ENCODE assay signal across 22 cellular contexts in the genomic region with DNA sequence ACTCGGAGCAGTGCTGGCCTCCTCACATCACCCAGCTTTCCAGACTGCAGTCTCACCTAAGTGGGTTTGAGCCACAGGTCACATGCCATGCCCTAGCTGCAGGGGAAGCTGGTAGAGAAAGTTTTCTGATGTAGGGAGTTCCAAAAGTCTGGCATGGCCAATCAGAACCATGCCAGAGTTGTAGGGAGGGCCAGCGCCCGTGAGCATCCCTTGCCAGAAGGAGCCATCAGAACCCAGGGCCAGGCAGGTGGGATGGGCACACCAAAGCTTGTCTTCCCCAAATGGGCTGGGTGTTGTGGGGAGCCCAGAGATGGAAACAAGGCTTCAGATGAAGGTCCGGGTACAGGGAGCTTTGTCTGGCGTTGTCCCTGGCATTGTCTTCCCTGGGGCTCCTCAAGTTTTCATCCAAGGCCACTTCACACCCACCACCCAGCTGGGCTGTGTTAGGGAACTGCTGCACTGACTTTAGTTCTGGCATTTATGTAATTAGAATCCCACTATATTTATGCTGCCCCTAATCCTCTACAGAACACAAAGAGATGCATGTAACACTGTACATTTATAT.
DNase-seq lines count a peak whose midpoint lies in the region; ATAC-seq, FAIRE-seq and TF ChIP-seq lines count a peak whose summit lies in the region.
"Had no signal": no experiment of that assay in that cellular context is flagged by ENCODE, and none has a peak within 500 bp of the region (broad histone marks: within the 10 kb centered on the region; RNA-seq: fewer than 3 reads in every experiment).

No MANE protein-coding gene starts in this region.

- TF ChIP-seq EP300 in GM12878 (IDR thresholded peaks at IDR 0.05; ENCODE audit: borderline replicate concordance in 1 of 2, control insufficient read depth in 1 of 2, low read depth in 2 of 2, low read length in 2 of 2) = no peak

- H3K4me2 ChIP-seq in GM12878 (ENCODE audit: control insufficient read depth, insufficient read depth) (no peak overlapping the region), osteoblast (ENCODE audit: insufficient read depth, low read length) (no peak overlapping the region)
- H3K4me2 ChIP-seq: A549, GM23338 had no signal

- RAD21 ChIA-PET in GM12878 (lab: Charles Lee; ENCODE audit: unreplicated experiment) = no interaction called here

- H3K9me3 ChIP-seq in GM12878 (replicated peaks; ENCODE audit: control insufficient read depth, insufficient read depth, low read length) (no peaks in the 10 kb centered on the region), kidney (ENCODE audit: control insufficient read depth in 1 of 2, low read length in 2 of 2) (no peaks in the 10 kb centered on the region), osteoblast (ENCODE audit: low read depth, low read length) (no peaks in the 10 kb centered on the region), aorta (ENCODE audit: control insufficient read depth, low read length) (no peaks in the 10 kb centered on the region)
- H3K9me3 ChIP-seq: A549 had no signal

- no TSS peak for BruUV-seq in GM12878 (replicated peaks; lab: Mats Ljungman, UMichigan)

- in situ Hi-C loops in GM12878 (cut with MboI) = no loop called here

- POLR2A ChIA-PET in GM12878 (lab: Charles Lee) = no interaction called here

- intact Hi-C loops in GM12878 (cut with micrococcal nuclease; ENCODE audit: unreplicated experiment) (no loop called here), kidney (cut with DNase I) (no loop called here), aorta (cut with DNase I) (no loop called here)

- SMC1A ChIA-PET in GM12878 (lab: Charles Lee; ENCODE audit: uncharacterized antibody, unreplicated experiment) = no interaction called here

- H3K36me3 ChIP-seq in GM12878 (ENCODE audit: control insufficient read depth in 2 of 2, insufficient read depth in 2 of 2, low read length in 1 of 2) (no peaks in the 10 kb centered on the region; a peak in 1 of 4 replicates), kidney (ENCODE audit: control insufficient read depth in 1 of 2, insufficient read depth in 2 of 2, low read length in 2 of 2) (no peaks in the 10 kb centered on the region), osteoblast (ENCODE audit: insufficient read depth, low read length) (no peaks in the 10 kb centered on the region), aorta (ENCODE audit: control insufficient read depth in 1 of 2, insufficient read depth in 2 of 2, low read length in 1 of 2) (no peaks in the 10 kb centered on the region)

- H2AFZ ChIP-seq in GM12878 (ENCODE audit: control insufficient read depth, low read depth, low read length) (no peak overlapping the region), osteoblast (ENCODE audit: low read length) (no peak overlapping the region)
- H2AFZ ChIP-seq: GM23338 had no signal

- no peaks in the 10 kb centered on the region for H3K79me2 ChIP-seq in GM12878 (ENCODE audit: control insufficient read depth, insufficient read depth, low read length)
- H3K79me2 ChIP-seq in osteoblast (ENCODE audit: insufficient read depth, low read length) = no peaks in the 10 kb centered on the region

- no peak for DNase-seq in GM12878 (ENCODE audit: low read depth, low spot score)
- peak; percentile 26 for DNase-seq in kidney
- peak; percentile 73 for DNase-seq in osteoblast (ENCODE audit: insufficient read length, low spot score, missing footprints)
- DNase-seq in aorta = peak; percentile 2 to 36
- DNase-seq in AG08396 (ENCODE audit: low spot score) = no peak
- DNase-seq in NCI-H510A (lab: John Stamatoyannopoulos, UW) = no peak
- DNase-seq: 8988T; ACHN; C1 segment of cervical spinal cord; Calu3; CD4-positive, alpha-beta memory T cell; COR-L47; DMS53; DMS79 treated with DMSO at 0.1 percent for 48 hours; GF-D8; H9 had no signal

- H3K9ac ChIP-seq in GM12878 (ENCODE audit: control insufficient read depth, insufficient read depth, low read length) = no peak overlapping the region
- H3K9ac ChIP-seq in kidney (ENCODE audit: low read length in 2 of 2) = no peak overlapping the region

- 84% methylated on average over 5 of the region's 5 CpGs for WGBS in GM12878 (ENCODE audit: insufficient coverage, insufficient replicate concordance, low lambda C conversion rate, missing lambda C conversion rate)
- WGBS in aorta, 2 donors = 93 to 96% methylated on average over 5 of the region's 5 CpGs

- no peaks in the 10 kb centered on the region for H3K27me3 ChIP-seq in GM12878 (replicated peaks in 1 of 2; ENCODE audit: control insufficient read depth in 2 of 2, insufficient read depth in 2 of 2, low read length in 1 of 2)
- H3K27me3 ChIP-seq in osteoblast (ENCODE audit: insufficient read depth, low read length) = no peaks in the 10 kb centered on the region
- H3K27me3 ChIP-seq in aorta (ENCODE audit: control insufficient read depth in 1 of 2, insufficient read depth in 2 of 2, low read length in 1 of 2) = no peaks in the 10 kb centered on the region

- TF ChIP-seq CTCF in GM12878 (IDR thresholded peaks at IDR 0.05 in 2 of 3, conservative IDR thresholded peaks at IDR 0.05 in 1 of 3; ENCODE audit: control insufficient read depth in 2 of 3, extremely low read depth in 1 of 3, insufficient read depth in 1 of 3, low read depth in 3 of 3, low read length in 3 of 3) (no peak), kidney (IDR thresholded peaks at IDR 0.05; ENCODE audit: borderline replicate concordance, extremely low read depth, insufficient read depth) (no peak), osteoblast (IDR thresholded peaks at IDR 0.05; ENCODE audit: extremely low read depth, low read depth, low read length) (no peak)

- H3K27ac ChIP-seq in GM12878 (ENCODE audit: control insufficient read depth, insufficient read depth) (no peak overlapping the region), kidney (ENCODE audit: low read depth in 2 of 2, low read length in 2 of 2) (no peak overlapping the region), osteoblast (ENCODE audit: low read depth, low read length) (no peak overlapping the region), aorta (ENCODE audit: low read depth in 1 of 2, low read length in 2 of 2) (no peak overlapping the region)
- H3K27ac ChIP-seq: A549 had no signal

- no peak for TF ChIP-seq POLR2A in GM12878 (IDR thresholded peaks at IDR 0.05; ENCODE audit: low read depth, low read length)

- no peak for TF ChIP-seq RAD21 in GM12878 (IDR thresholded peaks at IDR 0.05; ENCODE audit: insufficient read depth, low read depth, low read length)

- H3K4me1 ChIP-seq in GM12878 (ENCODE audit: control insufficient read depth, insufficient read depth, low read length) = no peaks in the 10 kb centered on the region
- H3K4me1 ChIP-seq in kidney (ENCODE audit: control insufficient read depth in 1 of 2, insufficient read depth in 1 of 2, low read depth in 1 of 2, low read length in 2 of 2) = peaks cover 0 to 2% of the 10 kb centered on the region in 2 donors
- peaks cover 14% of the 10 kb centered on the region for H3K4me1 ChIP-seq in osteoblast (ENCODE audit: insufficient read depth, low read length)
- H3K4me1 ChIP-seq in aorta (ENCODE audit: control insufficient read depth in 1 of 2, insufficient read depth in 2 of 2, low read length in 2 of 2) = no peaks in the 10 kb centered on the region
- H3K4me1 ChIP-seq: A549 had no signal

- ATAC-seq in GM12878 (no peak), aorta (ENCODE audit: low FRiP score) (no peak), GM19035 (IDR thresholded peaks at IDR 0.05; ENCODE audit: unreplicated experiment) (no peak)
- ATAC-seq: A549, GM23338, HCT116 had no signal

- H3K4me3 ChIP-seq in GM12878 (no peak overlapping the region), kidney (ENCODE audit: low read length in 2 of 2) (no peak overlapping the region), osteoblast (ENCODE audit: insufficient read depth, low read length) (no peak overlapping the region), aorta (ENCODE audit: low read length in 2 of 2) (no peak overlapping the region)
- H3K4me3 ChIP-seq: A549, GM23338 had no signal

- FAIRE-seq in GM12878 (lab: Jason Lieb, UNC) (no peak), kidney (lab: Jason Lieb, UNC) (no peak)
- FAIRE-seq: A549, GM12892, GM19239 had no signal

- no peaks in the 10 kb centered on the region for H4K20me1 ChIP-seq in GM12878 (ENCODE audit: control insufficient read depth, insufficient read depth)
- no peaks in the 10 kb centered on the region for H4K20me1 ChIP-seq in osteoblast (ENCODE audit: insufficient read depth, low read length)

- CTCF ChIA-PET in GM12878 (lab: Yijun Ruan, JAX) = no interaction called here

TF ChIP-seq in GM12878, 131 proteins besides CTCF, POLR2A, EP300 and RAD21:
- TF ChIP-seq, protein P1, sequence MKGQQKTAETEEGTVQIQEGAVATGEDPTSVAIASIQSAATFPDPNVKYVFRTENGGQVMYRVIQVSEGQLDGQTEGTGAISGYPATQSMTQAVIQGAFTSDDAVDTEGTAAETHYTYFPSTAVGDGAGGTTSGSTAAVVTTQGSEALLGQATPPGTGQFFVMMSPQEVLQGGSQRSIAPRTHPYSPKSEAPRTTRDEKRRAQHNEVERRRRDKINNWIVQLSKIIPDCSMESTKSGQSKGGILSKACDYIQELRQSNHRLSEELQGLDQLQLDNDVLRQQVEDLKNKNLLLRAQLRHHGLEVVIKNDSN (IDR thresholded peaks at IDR 0.05; ENCODE audit: borderline replicate concordance, extremely low read length, insufficient read depth, low read depth, low read length) = peak; percentile 4
- no peak for TF ChIP-seq ETV6 (conservative IDR thresholded peaks at IDR 0.05 in 1 of 2, IDR thresholded peaks at IDR 0.05 in 1 of 2; ENCODE audit: borderline replicate concordance in 1 of 2, low read depth in 1 of 2)

Comparison
In these comparisons a context has a peak if more than half of its experiments do, and no peak if none do; other contexts are left out.
1. DNase-seq: peak in kidney (single experiment), osteoblast (single experiment) and aorta (2 of 2); none in GM12878 (single experiment), AG08396 (single experiment) and NCI-H510A (single experiment).